ENCODE assay signal across 1 cellular context in genomic region chr1:228082260-228082974, GRCh38.
TF ChIP-seq lines count a peak whose summit lies in the region.

TSS of gene ARF1 (plus strand) at chr1:228082708. CDS start at chr1:228097115, 14,407 bp downstream.

TF ChIP-seq in HepG2, 621 proteins besides CTCF, POLR2A, EP300 and RAD21 (continued from another document):
- peak; percentile 81; the same call in 1 of the 2 replicates for TF ChIP-seq IRF9 (CRISPR knock-in tag; IDR thresholded peaks at IDR 0.05; ENCODE audit: borderline replicate concordance)
